In genomic region chr6:8983202-8983688, GRCh38 we compare ENCODE assay signal across 8 cellular contexts.
DNase-seq lines count a peak whose midpoint lies in the region; ATAC-seq and TF ChIP-seq lines count a peak whose summit lies in the region.

No MANE protein-coding gene starts in this region.

- peak; percentile 78 for ATAC-seq in Right ventricle myocardium superior (ENCODE audit: poor library complexity)

- intact Hi-C loops in Right ventricle myocardium superior (cut with DNase I) (loop anchor here (5.0 kb wide), 1 partner anchor 1449 kb away; no protein-coding TSS in a partner anchor), prostate gland (cut with DNase I) (no loop called here)

- H3K27me3 ChIP-seq in MM.1S (replicated peaks; ENCODE audit: insufficient read depth, low read length), result no peaks in the 10 kb centered on the region
- no peaks in the 10 kb centered on the region for H3K27me3 ChIP-seq in SJCRH30
- H3K27me3 ChIP-seq in prostate gland (replicated peaks; ENCODE audit: insufficient read depth), result no peaks in the 10 kb centered on the region

- H3K9me2 ChIP-seq in MM.1S (replicated peaks; ENCODE audit: insufficient read depth, low read length), result no peaks in the 10 kb centered on the region

- peak; percentile 57 for DNase-seq in MM.1S
- peak; percentile 43 to 82 for DNase-seq in SJCRH30
- DNase-seq in activated naive CD4-positive, alpha-beta T cell treated with anti-CD3 and anti-CD28 coated beads, Interleukin-2, amount 50 U/mL, for 16 hours, result peak; percentile 49
- DNase-seq in Right ventricle myocardium superior, result peak; percentile 61
- peak; percentile 33 for DNase-seq in prostate gland (ENCODE audit: low spot score)
- no peak for DNase-seq in GF-D8 (lab: John Stamatoyannopoulos, UW)

- H2AFZ ChIP-seq in MM.1S (ENCODE audit: low read length), result 0 out of 2 replicates have a peak overlapping the region, but pooled peaks have one; percentile 21

- H3K9ac ChIP-seq in MM.1S (ENCODE audit: low read length), result no peak overlapping the region

- TF ChIP-seq CTCF in GM12872 (IDR thresholded peaks at IDR 0.05; ENCODE audit: insufficient read depth, low read depth, low read length) (peak; percentile 91), HEK293 (tag by site-specific recombination; IDR thresholded peaks at IDR 0.05) (peak; percentile 84), MM.1S (IDR thresholded peaks at IDR 0.05; ENCODE audit: low read length) (peak; percentile 97), prostate gland (IDR thresholded peaks at IDR 0.05) (peak; percentile 69 to 86 (median 80))

- no peaks in the 10 kb centered on the region for H3K79me2 ChIP-seq in MM.1S (ENCODE audit: low read length)

- POLR2A ChIA-PET in HEK293 (lab: Yijun Ruan, JAX), result no interaction called here

- TF ChIP-seq POLR2A in prostate gland (IDR thresholded peaks at IDR 0.05), result no peak

- no peak overlapping the region for H3K4me3 ChIP-seq in HEK293 (ENCODE audit: low read depth, low read length)
- no peak overlapping the region for H3K4me3 ChIP-seq in MM.1S (ENCODE audit: low read length)
- H3K4me3 ChIP-seq in SJCRH30, result no peak overlapping the region
- H3K4me3 ChIP-seq in prostate gland, result no peak overlapping the region

- H3K9me3 ChIP-seq in HEK293 (ENCODE audit: control insufficient read depth, insufficient read depth, low read depth, low read length), result no peaks in the 10 kb centered on the region
- no peaks in the 10 kb centered on the region for H3K9me3 ChIP-seq in MM.1S (replicated peaks; ENCODE audit: insufficient read depth, low read length)
- H3K9me3 ChIP-seq in SJCRH30 (replicated peaks), result no peaks in the 10 kb centered on the region
- no peaks in the 10 kb centered on the region for H3K9me3 ChIP-seq in prostate gland

- CTCF ChIA-PET in HEK293 (lab: Yijun Ruan, JAX), result interaction anchor here (0.6 to 3.2 kb wide), 41 partner anchors 8 to 1451 kb away, joined by 3 to 19 read pairs (median 4); no protein-coding TSS in a partner anchor

- H4K20me1 ChIP-seq in MM.1S (ENCODE audit: insufficient read depth, low read length), result no peaks in the 10 kb centered on the region

- WGBS in prostate gland, result 7% methylated on average over 10 of the region's 10 CpGs

- no peaks in the 10 kb centered on the region for H3K36me3 ChIP-seq in HEK293 (ENCODE audit: control insufficient read depth in 2 of 2, insufficient read depth in 1 of 2, low read length in 2 of 2)
- H3K36me3 ChIP-seq in MM.1S (replicated peaks; ENCODE audit: insufficient read depth, low read length), result no peaks in the 10 kb centered on the region
- H3K36me3 ChIP-seq in SJCRH30, result no peaks in the 10 kb centered on the region
- no peaks in the 10 kb centered on the region for H3K36me3 ChIP-seq in prostate gland

- H3K4me1 ChIP-seq in HEK293 (ENCODE audit: control insufficient read depth, insufficient read depth, low read length) (peaks cover 3% of the 10 kb centered on the region), MM.1S (ENCODE audit: low read length) (no peaks in the 10 kb centered on the region), SJCRH30 (peaks cover 3% of the 10 kb centered on the region; the same call in 1 of the 2 replicates), prostate gland (replicated peaks) (no peaks in the 10 kb centered on the region)

- H3F3A ChIP-seq in MM.1S (ENCODE audit: insufficient read depth, low read length), result no peaks in the 10 kb centered on the region

- peak overlapping the region; percentile 41; the same call in 1 of the 2 replicates for H3K4me2 ChIP-seq in MM.1S (ENCODE audit: low read depth, low read length)

- no peak overlapping the region for H3K27ac ChIP-seq in HEK293 (ENCODE audit: extremely low read depth, low read depth, low read length)
- H3K27ac ChIP-seq in MM.1S (ENCODE audit: low read length), result no peak overlapping the region
- no peak overlapping the region for H3K27ac ChIP-seq in SJCRH30
- H3K27ac ChIP-seq in prostate gland, result no peak overlapping the region

TF ChIP-seq in HEK293, 187 proteins besides CTCF, POLR2A, EP300 and RAD21:
- TF ChIP-seq ZIC2 (tag by site-specific recombination; IDR thresholded peaks at IDR 0.05) (peak; percentile 39; the same call in 1 of the 2 replicates), ZNF473 (tag by site-specific recombination; IDR thresholded peaks at IDR 0.05) (no peak), ZEB2 (tag by site-specific recombination; IDR thresholded peaks at IDR 0.05) (peak; percentile 52; the same call in 1 of the 2 replicates), PBX3 (CRISPR knock-in tag; IDR thresholded peaks at IDR 0.05) (no peak), SCRT2 (tag by site-specific recombination; IDR thresholded peaks at IDR 0.05) (peak; percentile 79), TRIM28 (IDR thresholded peaks at IDR 0.05; ENCODE audit: borderline replicate concordance, low read length) (0 out of 2 replicates have a peak, but pooled peaks have one; percentile 20), IKZF3 (tag by site-specific recombination; IDR thresholded peaks at IDR 0.05) (peak; percentile 26; the same call in 1 of the 2 replicates), ZNF335 (tag by site-specific recombination; conservative IDR thresholded peaks at IDR 0.05) (0 out of 2 replicates have a peak, but pooled peaks have one; percentile 22), ZNF660 (tag by site-specific recombination; IDR thresholded peaks at IDR 0.05) (peak; percentile 60; the same call in 1 of the 2 replicates), ZNF629 (tag by site-specific recombination; IDR thresholded peaks at IDR 0.05) (no peak), ZNF529 (tag by site-specific recombination; IDR thresholded peaks at IDR 0.05; ENCODE audit: insufficient replicate concordance) (no peak), TCF7L2 (IDR thresholded peaks at IDR 0.05; ENCODE audit: borderline replicate concordance, low read depth, low read length) (peak; percentile 66; the same call in 1 of the 2 replicates), ZNF416 (tag by site-specific recombination; IDR thresholded peaks at IDR 0.05) (no peak), ZSCAN30 (tag by site-specific recombination; IDR thresholded peaks at IDR 0.05) (0 out of 2 replicates have a peak, but pooled peaks have one; percentile 16), WT1 (tag by site-specific recombination; IDR thresholded peaks at IDR 0.05) (no peak), PRDM6 (tag by site-specific recombination; IDR thresholded peaks at IDR 0.05) (peak; percentile 62; the same call in 1 of the 2 replicates), HOXD13 (CRISPR knock-in tag; IDR thresholded peaks at IDR 0.05; ENCODE audit: borderline replicate concordance) (0 out of 2 replicates have a peak, but pooled peaks have one; percentile 38), ZNF654 (tag by site-specific recombination; IDR thresholded peaks at IDR 0.05; ENCODE audit: low read depth) (peak; percentile 97), ZBTB17 (tag by site-specific recombination; IDR thresholded peaks at IDR 0.05) (peak; percentile 32; the same call in 1 of the 2 replicates), SP7 (tag by site-specific recombination; IDR thresholded peaks at IDR 0.05) (no peak), ZNF830 (tag by site-specific recombination; IDR thresholded peaks at IDR 0.05; ENCODE audit: low read depth) (no peak)
